17 cellular contexts compared by ENCODE assay signal in genomic region chr5:93893050-93893449, GRCh38.
"Had no signal": no experiment of that assay in that cellular context is flagged by ENCODE, and none has a peak within 500 bp of the region (broad histone marks: within the 10 kb centered on the region; RNA-seq: fewer than 3 reads in every experiment).

No MANE protein-coding gene starts in this region.

- H3K4me3 ChIP-seq: ascending aorta, gastrocnemius medialis, heart right ventricle, lung, transverse colon had no signal

- H3K36me3 ChIP-seq: ascending aorta, gastrocnemius medialis, heart right ventricle, transverse colon had no signal

- H3K9me3 ChIP-seq: ascending aorta, gastrocnemius medialis, heart right ventricle, transverse colon had no signal

- ATAC-seq: effector memory CD8-positive, alpha-beta T cell; heart right ventricle; left colon had no signal

- DNase-seq: activated CD4-positive, CD25-positive, alpha-beta regulatory T cell treated with anti-CD3 and anti-CD28 coated beads, Interleukin-2, amount 50 U/mL, for 72 hours; activated naive CD4-positive, alpha-beta T cell treated with anti-CD3 and anti-CD28 coated beads, Interleukin-2, amount 10 ng/mL, durations not matched to agents 7 days and 5 days; dermis blood vessel endothelial cell; effector memory CD8-positive, alpha-beta T cell; gastrocnemius medialis; heart right ventricle; left colon; midbrain; stimulated activated CD4-positive, alpha-beta T cell treated with anti-CD3 and anti-CD28 coated beads, Interleukin-4, amount 100 ng/mL, for 4 hours; stimulated activated CD8-positive, alpha-beta memory T cell treated with anti-CD3 and anti-CD28 coated beads, Interleukin-4, amount 100 ng/mL, for 48 hours; stimulated activated naive CD4-positive, alpha-beta T cell treated with Interleukin-2 at 50 U/mL for 16 hours; substantia nigra; T-helper 9 cell; transverse colon had no signal

- H3K27me3 ChIP-seq: ascending aorta, gastrocnemius medialis, heart right ventricle, transverse colon had no signal

- H3K27ac ChIP-seq: ascending aorta, epithelial cell of prostate, gastrocnemius medialis, heart right ventricle, transverse colon had no signal

- H3K4me1 ChIP-seq: ascending aorta had no signal
